In genomic region chr5:100550531-100551036, GRCh38 we compare ENCODE assay signal across 11 cellular contexts. TPM values are rescaled to one million over a fixed set of nuclear protein-coding genes. Genes with fewer than 3 reads are reported as not detected.
A peak's percentile ranks its signal among the peaks of the same experiment; 100 is the strongest.
DNase-seq lines count a peak whose midpoint lies in the region; ATAC-seq and TF ChIP-seq lines count a peak whose summit lies in the region.
"Had no signal": no experiment of that assay in that cellular context is flagged by ENCODE, and none has a peak within 500 bp of the region (broad histone marks: within the 10 kb centered on the region; RNA-seq: fewer than 3 reads in every experiment).

No MANE protein-coding gene starts in this region.

- H3K4me1 ChIP-seq in PC-3 (ENCODE audit: insufficient read depth, low read length): peaks cover 11% of the 10 kb centered on the region
- H3K4me1 ChIP-seq in mucosa of descending colon (ENCODE audit: low read depth): no peaks in the 10 kb centered on the region

- no peaks in the 10 kb centered on the region for H3K36me3 ChIP-seq in PC-3 (ENCODE audit: low read depth, low read length)
- H3K36me3 ChIP-seq in mucosa of descending colon (ENCODE audit: low read depth): no peaks in the 10 kb centered on the region

- no peaks in the 10 kb centered on the region for H4K20me1 ChIP-seq in PC-3 (ENCODE audit: low read length)

- DNase-seq in activated naive CD4-positive, alpha-beta T cell treated with anti-CD3 and anti-CD28 coated beads, Interleukin-2, amount 10 ng/mL, durations not matched to agents 7 days and 5 days: no peak
- DNase-seq in PC-3 (peak; percentile 41), mucosa of descending colon (no peak), NCI-H524 treated with DMSO at 0.1 percent for 48 hours (lab: John Stamatoyannopoulos, UW) (no peak), NCI-H146 treated with DMSO at 0.1 percent for 48 hours (lab: John Stamatoyannopoulos, UW; ENCODE audit: unreplicated experiment) (no peak)
- no peak for DNase-seq in stimulated activated naive CD8-positive, alpha-beta T cell treated with anti-CD3 and anti-CD28 coated beads, Interleukin-15, Interleukin-2, amounts not matched to agents 100 U/mL and 50 U/mL, for 24 hours
- DNase-seq: ACHN, caudate nucleus had no signal

- H3K36me3 Mint-ChIP-seq in activated naive CD4-positive, alpha-beta T cell treated with anti-CD3 and anti-CD28 coated beads, Interleukin-2, amount 50 U/mL, for 24 hours: peaks cover 7% of the 10 kb centered on the region
- peaks cover 1% of the 10 kb centered on the region for H3K36me3 Mint-ChIP-seq in activated naive CD4-positive, alpha-beta T cell treated with anti-CD3 and anti-CD28 coated beads, Interleukin-2, amount 10 ng/mL, durations not matched to agents 7 days and 5 days

- H3K4me3 ChIP-seq in PC-3 (ENCODE audit: low read length): no peak overlapping the region
- H3K4me3 ChIP-seq in mucosa of descending colon: no peak overlapping the region

- H3K9me3 ChIP-seq in PC-3 (ENCODE audit: low read length): no peaks in the 10 kb centered on the region
- no peaks in the 10 kb centered on the region for H3K9me3 ChIP-seq in mucosa of descending colon

- no peaks in the 10 kb centered on the region for H3K9me3 Mint-ChIP-seq in activated naive CD4-positive, alpha-beta T cell treated with anti-CD3 and anti-CD28 coated beads, Interleukin-2, amount 50 U/mL, for 24 hours
- peaks cover 2% of the 10 kb centered on the region for H3K9me3 Mint-ChIP-seq in activated naive CD4-positive, alpha-beta T cell treated with anti-CD3 and anti-CD28 coated beads, Interleukin-2, amount 10 ng/mL, durations not matched to agents 7 days and 5 days

- H3F3A ChIP-seq in PC-3 (ENCODE audit: low read length, unreplicated experiment): no peaks in the 10 kb centered on the region

- H3K79me2 ChIP-seq in PC-3 (ENCODE audit: low read length): no peaks in the 10 kb centered on the region

- H3K4me3 Mint-ChIP-seq in activated naive CD4-positive, alpha-beta T cell treated with anti-CD3 and anti-CD28 coated beads, Interleukin-2, amount 50 U/mL, for 24 hours: no peak overlapping the region
- H3K4me3 Mint-ChIP-seq in activated naive CD4-positive, alpha-beta T cell treated with anti-CD3 and anti-CD28 coated beads, Interleukin-2, amount 10 ng/mL, durations not matched to agents 7 days and 5 days: no peak overlapping the region

- peak overlapping the region; percentile 76 for H3K27ac Mint-ChIP-seq in activated naive CD4-positive, alpha-beta T cell treated with anti-CD3 and anti-CD28 coated beads, Interleukin-2, amount 50 U/mL, for 24 hours
- no peak overlapping the region for H3K27ac Mint-ChIP-seq in activated naive CD4-positive, alpha-beta T cell treated with anti-CD3 and anti-CD28 coated beads, Interleukin-2, amount 10 ng/mL, durations not matched to agents 7 days and 5 days

- H3K4me1 Mint-ChIP-seq in activated naive CD4-positive, alpha-beta T cell treated with anti-CD3 and anti-CD28 coated beads, Interleukin-2, amount 50 U/mL, for 24 hours: peaks cover 26% of the 10 kb centered on the region
- H3K4me1 Mint-ChIP-seq in activated naive CD4-positive, alpha-beta T cell treated with anti-CD3 and anti-CD28 coated beads, Interleukin-2, amount 10 ng/mL, durations not matched to agents 7 days and 5 days: no peaks in the 10 kb centered on the region

- H3K27ac ChIP-seq in PC-3 (ENCODE audit: low read length): peak overlapping the region; percentile 59

- CTCF ChIA-PET in activated naive CD4-positive, alpha-beta T cell treated with anti-CD3 and anti-CD28 coated beads, Interleukin-2, amount 10 ng/mL, durations not matched to agents 7 days and 5 days (lab: Charles Lee): no interaction called here
- CTCF ChIA-PET in PC-3 (lab: Charles Lee): no interaction called here

- TF ChIP-seq CTCF in PC-3 (conservative IDR thresholded peaks at IDR 0.05; ENCODE audit: low read depth, low read length) (no peak), mucosa of descending colon (IDR thresholded peaks at IDR 0.05) (no peak)

- H3K4me2 ChIP-seq in PC-3 (ENCODE audit: low read length): peak overlapping the region; percentile 28

- POLR2A ChIA-PET in PC-3 (lab: Charles Lee; ENCODE audit: unreplicated experiment): no interaction called here

- H3K27me3 Mint-ChIP-seq in activated naive CD4-positive, alpha-beta T cell treated with anti-CD3 and anti-CD28 coated beads, Interleukin-2, amount 50 U/mL, for 24 hours: no peaks in the 10 kb centered on the region
- H3K27me3 Mint-ChIP-seq in activated naive CD4-positive, alpha-beta T cell treated with anti-CD3 and anti-CD28 coated beads, Interleukin-2, amount 10 ng/mL, durations not matched to agents 7 days and 5 days: no peaks in the 10 kb centered on the region

- no peaks in the 10 kb centered on the region for H3K9me2 ChIP-seq in PC-3 (replicated peaks; ENCODE audit: low read length)

- ATAC-seq in HG02885 (IDR thresholded peaks at IDR 0.05; ENCODE audit: poor library complexity, unreplicated experiment) (peak; percentile 89), PC-3 (peak; percentile 76), mucosa of descending colon (no peak)
- ATAC-seq in stimulated activated naive CD8-positive, alpha-beta T cell treated with anti-CD3 and anti-CD28 coated beads, Interleukin-15, Interleukin-2, amounts not matched to agents 100 U/mL and 50 U/mL, for 24 hours: peak; percentile 75
- ATAC-seq: left lobe of liver had no signal

- H3K27me3 ChIP-seq in PC-3 (ENCODE audit: low read length): no peaks in the 10 kb centered on the region

- H3K9ac ChIP-seq in PC-3 (ENCODE audit: low read length): no peak overlapping the region

- intact Hi-C loops in PC-3 (cut with micrococcal nuclease) (loop anchor here (1.0 kb wide), 1 partner anchor 14 kb away; no protein-coding TSS in a partner anchor), mucosa of descending colon (cut with DNase I, micrococcal nuclease) (no loop called here)

- no TSS peak for BruUV-seq in PC-3 (replicated peaks; lab: Mats Ljungman, UMichigan)

- no peak overlapping the region for H2AFZ ChIP-seq in PC-3 (ENCODE audit: low read length)

RNA-seq across cellular contexts. Expression of gene FAM174A, which starts 15.4 kb away (rescaled TPM):
- total RNA-seq in PC-3 (2014; rRNA removed): 65.1 and 66.2 TPM in 2 replicates
- total RNA-seq in mucosa of descending colon: 10 to 100 TPM; 14.0 to 15.7 (median 14.5) TPM
